Comparison of ENCODE assay signal across 8 cellular contexts in the genomic region with DNA sequence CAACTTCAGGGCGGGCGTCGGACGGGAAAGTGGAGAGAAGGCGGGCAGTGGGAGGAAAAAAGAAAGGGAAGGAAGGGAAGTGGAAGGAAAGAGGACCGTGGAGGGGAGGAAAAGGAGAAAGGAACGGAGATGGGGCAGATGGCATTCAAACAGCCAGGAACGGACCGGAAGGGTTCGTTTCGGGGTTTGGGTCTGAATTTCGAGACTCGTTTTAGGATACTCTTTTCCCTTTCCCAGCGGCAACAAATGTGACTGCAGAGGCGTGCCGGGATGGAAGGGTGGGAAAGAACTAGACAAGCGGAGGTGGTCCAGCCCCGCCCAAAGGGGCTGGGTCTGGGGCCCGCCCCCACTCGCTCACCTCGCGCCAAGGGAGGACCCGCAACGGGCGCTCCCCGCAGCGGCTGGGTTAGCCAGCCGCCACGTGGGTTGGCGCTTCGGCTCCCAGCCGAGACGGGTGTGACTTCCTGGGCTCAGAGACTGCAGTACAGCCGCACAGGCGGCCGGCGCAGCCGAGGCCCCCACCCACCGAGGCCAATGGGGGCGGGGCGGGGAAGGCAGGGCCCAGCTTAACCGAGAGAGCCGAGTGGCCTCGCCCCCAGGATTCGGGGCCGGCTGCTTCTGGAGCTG. TPM values are rescaled to one million over a fixed set of nuclear protein-coding genes. Genes with fewer than 3 reads are reported as not detected.
DNase-seq lines count a peak whose midpoint lies in the region; ATAC-seq and TF ChIP-seq lines count a peak whose summit lies in the region.

No MANE protein-coding gene starts in this region.

- H3K9me3 Mint-ChIP-seq in brain, result peaks cover 0 to 2% (median 0%) of the 10 kb centered on the region in 5 experiments

- H3K36me3 ChIP-seq in RWPE2 (ENCODE audit: low read depth), result no peaks in the 10 kb centered on the region
- H3K36me3 ChIP-seq in iPS DF 6.9 (ENCODE audit: control insufficient read depth, insufficient read depth, low read length), result no peaks in the 10 kb centered on the region
- no peaks in the 10 kb centered on the region for H3K36me3 ChIP-seq in rectal smooth muscle tissue (ENCODE audit: control insufficient read depth, insufficient read depth, low read length)

- H3K27me3 ChIP-seq in RWPE2 (ENCODE audit: insufficient read depth, poor library complexity, severe bottlenecking) (peaks cover 47% of the 10 kb centered on the region), iPS DF 6.9 (ENCODE audit: control insufficient read depth, insufficient read depth, low read length) (no peaks in the 10 kb centered on the region), rectal smooth muscle tissue (ENCODE audit: control insufficient read depth, insufficient read depth, low read length) (peaks cover 3% of the 10 kb centered on the region)

- ATAC-seq in GM21447 (IDR thresholded peaks at IDR 0.05; ENCODE audit: unreplicated experiment) (peak; percentile 43), RWPE2 (ENCODE audit: low read depth) (peak; percentile 54), HG03460 (IDR thresholded peaks at IDR 0.05; ENCODE audit: unreplicated experiment) (no peak)

- H3K4me3 ChIP-seq in RWPE2 (ENCODE audit: severe bottlenecking) (peak overlapping the region; percentile 34), iPS DF 6.9 (ENCODE audit: low read length) (peak overlapping the region; percentile 42; the same call in 1 of the 2 replicates), rectal smooth muscle tissue (ENCODE audit: low read length) (peak overlapping the region; percentile 70)

- H3K27ac ChIP-seq in RWPE2 (ENCODE audit: poor library complexity, severe bottlenecking) (peak overlapping the region; percentile 53), iPS DF 6.9 (ENCODE audit: low read length) (no peak overlapping the region), rectal smooth muscle tissue (ENCODE audit: low read depth, low read length) (peak overlapping the region; percentile 59)

- peaks cover 28% of the 10 kb centered on the region for H3K27me3 Mint-ChIP-seq in brain

- no peak overlapping the region for H3K9ac ChIP-seq in rectal smooth muscle tissue (ENCODE audit: low read length)

- WGBS in iPS DF 6.9 (ENCODE audit: insufficient coverage, insufficient read length), result no CpG with 5 or more reads among the region's 46 CpGs

- peaks cover 50% of the 10 kb centered on the region for H3K4me1 Mint-ChIP-seq in brain

- H3K9me3 ChIP-seq in RWPE2 (ENCODE audit: severe bottlenecking) (no peaks in the 10 kb centered on the region), iPS DF 6.9 (ENCODE audit: control insufficient read depth, insufficient read depth, low read length) (no peaks in the 10 kb centered on the region)

- H3K27ac Mint-ChIP-seq in brain, result peak overlapping the region; percentile 94 to 98 (median 98)

- peak overlapping the region; percentile 90 to 96 (median 92) for H3K4me3 Mint-ChIP-seq in brain

- TF ChIP-seq CTCF in RWPE2 (IDR thresholded peaks at IDR 0.05; ENCODE audit: poor library complexity, severe bottlenecking) (no peak), brain (conservative IDR thresholded peaks at IDR 0.05) (no peak)

- H3K4me1 ChIP-seq in RWPE2 (ENCODE audit: insufficient read depth, poor library complexity, severe bottlenecking), result peaks cover 11% of the 10 kb centered on the region
- no peaks in the 10 kb centered on the region for H3K4me1 ChIP-seq in iPS DF 6.9 (ENCODE audit: control insufficient read depth, insufficient read depth, low read length)
- peaks cover 4% of the 10 kb centered on the region for H3K4me1 ChIP-seq in rectal smooth muscle tissue (ENCODE audit: control insufficient read depth, insufficient read depth, low read length)

- H3K36me3 Mint-ChIP-seq in brain, result peaks cover 19% of the 10 kb centered on the region

- DNase-seq in ELR (ENCODE audit: low read depth) (peak; percentile 90), HuH-7 (ENCODE audit: low spot score) (peak; percentile 73), RWPE2 (ENCODE audit: low spot score) (peak; percentile 86), iPS DF 6.9 (ENCODE audit: low read depth, low spot score) (no peak)

RNA-seq across cellular contexts. Expression of gene VCAN, which starts 2.7 kb away (rescaled TPM):
- 7.3 TPM for polyA plus RNA-seq in brain (ENCODE audit: insufficient read depth, low read depth, low replicate concordance)
